In the genomic region with DNA sequence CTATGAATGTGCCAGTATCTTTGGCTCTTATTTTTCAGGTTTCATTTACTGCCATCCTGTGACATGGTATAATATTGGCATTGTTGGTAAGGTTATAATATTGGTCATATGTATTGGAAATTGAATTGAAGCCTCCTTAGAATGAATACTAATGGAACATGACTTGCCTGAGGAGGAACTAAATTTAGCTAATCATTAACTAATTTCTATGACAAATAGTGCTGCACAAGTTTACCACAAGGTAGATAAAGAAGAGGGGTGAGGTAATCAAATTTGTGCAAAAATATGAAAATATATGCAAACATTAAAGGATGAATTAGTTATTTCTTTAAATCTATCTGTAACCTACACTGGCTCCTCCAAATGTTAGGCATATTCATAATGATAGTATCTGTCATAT, we compare ENCODE assay signal across 20 cellular contexts. TPM values are rescaled to one million over a fixed set of nuclear protein-coding genes. Genes with fewer than 3 reads are reported as not detected.
DNase-seq lines count a peak whose midpoint lies in the region; ATAC-seq and FAIRE-seq lines count a peak whose summit lies in the region.
"Had no signal": no experiment of that assay in that cellular context is flagged by ENCODE, and none has a peak within 500 bp of the region (broad histone marks: within the 10 kb centered on the region; RNA-seq: fewer than 3 reads in every experiment).

No MANE protein-coding gene starts in this region.

- intact Hi-C loops in naive thymus-derived CD4-positive, alpha-beta T cell (cut with micrococcal nuclease) = no loop called here

- peaks cover 92% of the 10 kb centered on the region for H3K36me3 Mint-ChIP-seq in stimulated activated effector memory CD8-positive, alpha-beta T cell treated with anti-CD3 and anti-CD28 coated beads, Interleukin-12 subunit alpha, Interleukin-12 subunit beta, amount 100 ng/mL, for 72 hours
- H3K36me3 Mint-ChIP-seq in naive thymus-derived CD4-positive, alpha-beta T cell = peaks cover 0 to 34% (median 23%) of the 10 kb centered on the region in 5 donors

- ATAC-seq in stimulated activated effector memory CD8-positive, alpha-beta T cell treated with anti-CD3 and anti-CD28 coated beads, Interleukin-12 subunit alpha, Interleukin-12 subunit beta, amount 100 ng/mL, for 72 hours = no peak
- ATAC-seq in naive thymus-derived CD4-positive, alpha-beta T cell = no peak
- ATAC-seq: SK-N-SH treated with all-trans-retinoic acid at 6 μM for 48 hours had no signal

- in situ Hi-C loops in Caki2 (cut with HindIII; ENCODE audit: low pct_unique_long_range_greater_than_20kb, low sequenced_read_pairs) = no loop called here

- H3K27me3 Mint-ChIP-seq in naive thymus-derived CD4-positive, alpha-beta T cell = no peaks in the 10 kb centered on the region
- H3K27me3 Mint-ChIP-seq: CD4-positive, alpha-beta T cell had no signal

- H3K4me1 Mint-ChIP-seq in stimulated activated effector memory CD8-positive, alpha-beta T cell treated with anti-CD3 and anti-CD28 coated beads, Interleukin-12 subunit alpha, Interleukin-12 subunit beta, amount 100 ng/mL, for 72 hours = no peaks in the 10 kb centered on the region
- H3K4me1 Mint-ChIP-seq in naive thymus-derived CD4-positive, alpha-beta T cell = no peaks in the 10 kb centered on the region
- H3K4me1 Mint-ChIP-seq: H9 had no signal

- no peaks in the 10 kb centered on the region for H3K9me3 Mint-ChIP-seq in stimulated activated effector memory CD8-positive, alpha-beta T cell treated with anti-CD3 and anti-CD28 coated beads, Interleukin-12 subunit alpha, Interleukin-12 subunit beta, amount 100 ng/mL, for 72 hours
- H3K9me3 Mint-ChIP-seq in naive thymus-derived CD4-positive, alpha-beta T cell = no peaks in the 10 kb centered on the region
- H3K9me3 Mint-ChIP-seq: CD4-positive, alpha-beta T cell; H9 had no signal

- no peak overlapping the region for H3K4me3 Mint-ChIP-seq in stimulated activated effector memory CD8-positive, alpha-beta T cell treated with anti-CD3 and anti-CD28 coated beads, Interleukin-12 subunit alpha, Interleukin-12 subunit beta, amount 100 ng/mL, for 72 hours
- no peak overlapping the region for H3K4me3 Mint-ChIP-seq in naive thymus-derived CD4-positive, alpha-beta T cell
- H3K4me3 Mint-ChIP-seq: CD4-positive, alpha-beta T cell; H9 had no signal

- CTCF ChIA-PET in naive thymus-derived CD4-positive, alpha-beta T cell (lab: Charles Lee) = no interaction called here

- peak; percentile 70 for DNase-seq in Caki2 (ENCODE audit: low read depth)
- peak; percentile 83 for DNase-seq in NCI-H526 treated with DMSO at 0.1 percent for 48 hours (lab: John Stamatoyannopoulos, UW)
- DNase-seq in kidney glomerular epithelial cell (lab: John Stamatoyannopoulos, UW) = peak; percentile 25
- DNase-seq in small intestine = peak; percentile 15
- no peak for DNase-seq in stimulated activated effector memory CD8-positive, alpha-beta T cell treated with anti-CD3 and anti-CD28 coated beads, Interleukin-12 subunit alpha, Interleukin-12 subunit beta, amount 100 ng/mL, for 72 hours (ENCODE audit: low spot score in 2 of 2)
- no peak for DNase-seq in naive thymus-derived CD4-positive, alpha-beta T cell
- no peak for DNase-seq in GF-D8 (lab: John Stamatoyannopoulos, UW)
- DNase-seq: CD4-positive, alpha-beta T cell; DMS153; H9; KG1; NCI-H1092; NCI-H1436 treated with DMSO at 0.1 percent for 48 hours; NCI-H1930; NCI-H510A; NCI-H774; NK-92 treated with Interleukin-12 subunit alpha and Interleukin-12 subunit beta, amount 100 ng/mL, for 24 hours had no signal

- H3K4me3 ChIP-seq in small intestine (ENCODE audit: low read depth in 1 of 2, low read length in 2 of 2) = no peak overlapping the region
- no peak overlapping the region for H3K4me3 ChIP-seq in naive thymus-derived CD4-positive, alpha-beta T cell (ENCODE audit: low read length)
- H3K4me3 ChIP-seq: BLaER1 had no signal

- no peak for FAIRE-seq in small intestine (lab: Jason Lieb, UNC)

- H3K4me1 ChIP-seq in small intestine (ENCODE audit: control insufficient read depth in 2 of 2, insufficient read depth in 1 of 2, low read depth in 1 of 2, low read length in 1 of 2) = no peaks in the 10 kb centered on the region
- no peaks in the 10 kb centered on the region for H3K4me1 ChIP-seq in naive thymus-derived CD4-positive, alpha-beta T cell (ENCODE audit: control insufficient read depth in 2 of 2, insufficient read depth in 2 of 2, low read length in 2 of 2)
- H3K4me1 ChIP-seq: BLaER1 had no signal

- POLR2A ChIA-PET in naive thymus-derived CD4-positive, alpha-beta T cell (lab: Charles Lee) = no interaction called here

- H3K27ac Mint-ChIP-seq in stimulated activated effector memory CD8-positive, alpha-beta T cell treated with anti-CD3 and anti-CD28 coated beads, Interleukin-12 subunit alpha, Interleukin-12 subunit beta, amount 100 ng/mL, for 72 hours = no peak overlapping the region
- peak overlapping the region in 1 of 9 donors; percentile 34 for H3K27ac Mint-ChIP-seq in naive thymus-derived CD4-positive, alpha-beta T cell
- H3K27ac Mint-ChIP-seq: CD4-positive, alpha-beta T cell; H9 had no signal

- peaks cover 0 to 8% of the 10 kb centered on the region in 2 donors for H3K36me3 ChIP-seq in small intestine (ENCODE audit: control insufficient read depth in 2 of 2, insufficient read depth in 2 of 2, low read length in 2 of 2)
- H3K36me3 ChIP-seq in naive thymus-derived CD4-positive, alpha-beta T cell (ENCODE audit: control insufficient read depth in 2 of 3, insufficient read depth in 3 of 3, low read length in 3 of 3) = peaks cover 0 to 43% (median 16%) of the 10 kb centered on the region in 3 experiments

- no peaks in the 10 kb centered on the region for H3K9me3 ChIP-seq in small intestine (ENCODE audit: control insufficient read depth, low read depth)
- no peaks in the 10 kb centered on the region for H3K9me3 ChIP-seq in naive thymus-derived CD4-positive, alpha-beta T cell (ENCODE audit: control insufficient read depth in 2 of 3, low read length in 3 of 3)
- H3K9me3 ChIP-seq: BLaER1, Caco-2 had no signal

- H3K27me3 ChIP-seq in small intestine (ENCODE audit: control insufficient read depth in 2 of 2, insufficient read depth in 2 of 2, low read length in 2 of 2) = no peaks in the 10 kb centered on the region
- no peaks in the 10 kb centered on the region for H3K27me3 ChIP-seq in naive thymus-derived CD4-positive, alpha-beta T cell (ENCODE audit: control insufficient read depth in 2 of 2, insufficient read depth in 2 of 2, low read length in 2 of 2)
- H3K27me3 ChIP-seq: BLaER1 had no signal

- H3K27ac ChIP-seq in small intestine (ENCODE audit: low read depth in 1 of 2, low read length in 1 of 2) = no peak overlapping the region
- no peak overlapping the region for H3K27ac ChIP-seq in naive thymus-derived CD4-positive, alpha-beta T cell (ENCODE audit: low read depth, low read length)
- H3K27ac ChIP-seq: BLaER1 had no signal

RNA-seq across cellular contexts. Expression of gene ORC2, which starts 43.2 kb away (rescaled TPM):
- total RNA-seq in Caki2 (2014; rRNA removed; shearing (Covaris generic); ENCODE audit: low replicate concordance) = 12.9 and 20.9 TPM in 2 replicates
- polyA plus RNA-seq in small intestine = 10 to 100 TPM in 2 of 3 donors, 1 to 10 TPM in 1; 8.9 to 11.8 (median 11.0) TPM
- total RNA-seq in naive thymus-derived CD4-positive, alpha-beta T cell = 10 to 100 TPM; 29.8 to 78.0 (median 56.2) TPM
- polyA plus RNA-seq in naive thymus-derived CD4-positive, alpha-beta T cell = 10 to 100 TPM in 1 of 2 donors, 1 to 10 TPM in 1; 9.7 to 10.0 TPM

Comparison
In these comparisons a context has a peak if more than half of its experiments do, and no peak if none do; other contexts are left out.
1. DNase-seq: peak in Caki2 (single experiment), NCI-H526 treated with DMSO at 0.1 percent for 48 hours (single experiment), kidney glomerular epithelial cell (single experiment) and small intestine (single experiment); none in stimulated activated effector memory CD8-positive, alpha-beta T cell treated with anti-CD3 and anti-CD28 coated beads, Interleukin-12 subunit alpha, Interleukin-12 subunit beta, amount 100 ng/mL, for 72 hours (0 of 2), naive thymus-derived CD4-positive, alpha-beta T cell (0 of 9) and GF-D8 (single experiment).